In genomic region chr14:21913759-21914158, GRCh38 we compare ENCODE assay signal across 9 cellular contexts.
DNase-seq lines count a peak whose midpoint lies in the region; ATAC-seq and TF ChIP-seq lines count a peak whose summit lies in the region.
"Had no signal": no experiment of that assay in that cellular context is flagged by ENCODE, and none has a peak within 500 bp of the region (broad histone marks: within the 10 kb centered on the region; RNA-seq: fewer than 3 reads in every experiment).

No MANE protein-coding gene starts in this region.

- TF ChIP-seq POLR2A in NB4 (IDR thresholded peaks at IDR 0.05; ENCODE audit: extremely low read depth, insufficient read length), result no peak

- ATAC-seq in GM18861 (IDR thresholded peaks at IDR 0.05; ENCODE audit: unreplicated experiment) (peak; percentile 46), HG02852 (IDR thresholded peaks at IDR 0.05; ENCODE audit: unreplicated experiment) (no peak)

- TF ChIP-seq CTCF in NB4 (IDR thresholded peaks at IDR 0.05; ENCODE audit: low read depth, low read length), result peak; percentile 74
- peak; percentile 65 for TF ChIP-seq CTCF in astrocyte of the cerebellum (IDR thresholded peaks at IDR 0.05; ENCODE audit: low read depth, low read length, missing control alignments)

- in situ Hi-C loops in astrocyte of the cerebellum (cut with HindIII; ENCODE audit: low sequenced_read_pairs), result no loop called here

- peak; percentile 29 for DNase-seq in AG08396 (ENCODE audit: low spot score)
- peak; percentile 80 for DNase-seq in NB4 (ENCODE audit: low read depth)
- peak; percentile 56 for DNase-seq in T-helper 22 cell (ENCODE audit: low read depth)
- peak; percentile 31 for DNase-seq in astrocyte of the cerebellum (ENCODE audit: low read depth)
- peak; percentile 90 for DNase-seq in islet precursor cell
- peak; percentile 86 for DNase-seq in stimulated activated CD4-positive, alpha-beta T cell treated with anti-CD3 and anti-CD28 coated beads, Interleukin-4, amount 100 ng/mL, for 24 hours

- H3K4me3 ChIP-seq in NB4 (ENCODE audit: low read depth, low read length), result no peak overlapping the region
- H3K4me3 ChIP-seq in astrocyte of the cerebellum (ENCODE audit: low read depth, low read length), result no peak overlapping the region
- H3K4me3 ChIP-seq: tibial nerve had no signal

Comparison
In these comparisons a context has a peak if more than half of its experiments do, and no peak if none do; other contexts are left out.
1. DNase-seq: peak in every context shown above with its lines; median percentile 90 in islet precursor cell; 86 in stimulated activated CD4-positive, alpha-beta T cell treated with anti-CD3 and anti-CD28 coated beads, Interleukin-4, amount 100 ng/mL, for 24 hours; 80 in NB4; 56 in T-helper 22 cell; 31 in astrocyte of the cerebellum; 29 in AG08396.